In the genomic region with DNA sequence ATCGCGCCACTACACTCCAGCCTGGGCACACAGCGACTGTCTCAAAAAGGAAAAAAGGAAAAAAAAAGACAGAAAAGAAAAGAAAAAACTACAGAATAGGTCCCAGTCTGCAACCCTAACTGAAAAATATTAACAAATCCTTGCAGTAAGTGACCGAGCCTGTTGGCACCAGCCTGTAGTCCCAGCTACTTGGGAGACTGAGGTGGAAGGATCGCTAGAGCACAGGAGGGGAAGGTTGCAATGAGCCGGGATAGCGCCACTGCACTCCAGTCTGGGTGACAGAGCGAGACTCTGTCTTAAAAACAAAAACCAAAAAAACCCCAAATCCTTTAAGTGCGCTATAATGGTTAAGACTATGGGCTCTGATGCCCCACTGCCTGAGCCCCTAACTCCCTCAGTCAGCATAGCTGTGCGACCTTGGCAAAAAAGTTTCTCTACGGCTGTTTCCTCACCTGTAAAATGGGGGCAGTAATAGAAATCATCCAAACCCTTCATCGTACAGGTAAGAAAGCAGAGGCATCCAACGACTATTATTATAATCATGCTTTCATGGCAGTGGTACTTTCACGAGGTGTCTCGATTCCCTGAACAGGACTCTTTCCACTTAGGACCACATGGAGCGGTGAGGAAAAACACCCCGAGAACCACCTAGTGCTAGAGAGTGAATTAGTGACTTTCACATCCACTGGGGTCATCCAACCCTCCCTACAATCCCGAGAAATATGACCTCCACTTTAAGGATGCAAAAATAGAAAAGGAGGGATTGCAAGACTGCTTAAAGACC, we compare ENCODE assay signal across 8 cellular contexts. TPM values are rescaled to one million over a fixed set of nuclear protein-coding genes. Genes with fewer than 3 reads are reported as not detected.
DNase-seq lines count a peak whose midpoint lies in the region; ATAC-seq and TF ChIP-seq lines count a peak whose summit lies in the region.

No MANE protein-coding gene starts in this region.

- H3K4me3 ChIP-seq in CD8-positive, alpha-beta T cell (ENCODE audit: low read depth, low read length) = peak overlapping the region; percentile 74

- peak in 1 of 7 experiments; percentile 11 for DNase-seq in CD8-positive, alpha-beta T cell
- DNase-seq in activated T-helper 1 cell treated with anti-CD3 and anti-CD28 coated beads, Interleukin-12 subunit alpha, Interleukin-12 subunit beta, Interleukin-2, Interleukin-4 antibody, amounts not matched to agents 30 ng/mL and 10 ng/mL and 1 ng/mL, durations not matched to agents 14 hours and 24 hours and 36 hours (ENCODE audit: low spot score) = no peak
- DNase-seq in left ventricle myocardium superior = no peak
- no peak for DNase-seq in sciatic nerve (ENCODE audit: low spot score)
- no peak for DNase-seq in NCI-H1048 (lab: John Stamatoyannopoulos, UW)
- no peak for DNase-seq in amniotic stem cell (lab: John Stamatoyannopoulos, UW)
- DNase-seq in hepatic stellate cell (ENCODE audit: low spot score) = no peak

- peaks cover 20% of the 10 kb centered on the region for H3K4me1 ChIP-seq in CD8-positive, alpha-beta T cell (ENCODE audit: insufficient read depth, low read length)

- H3K4me3 Mint-ChIP-seq in CD8-positive, alpha-beta T cell = peak overlapping the region; percentile 99
- peak overlapping the region; percentile 98 for H3K4me3 Mint-ChIP-seq in activated T-helper 1 cell treated with anti-CD3 and anti-CD28 coated beads, Interleukin-12 subunit alpha, Interleukin-12 subunit beta, Interleukin-2, Interleukin-4 antibody, amounts not matched to agents 30 ng/mL and 10 ng/mL and 1 ng/mL, durations not matched to agents 14 hours and 24 hours and 36 hours

- H3K36me3 Mint-ChIP-seq in CD8-positive, alpha-beta T cell = peaks cover 22% of the 10 kb centered on the region
- H3K36me3 Mint-ChIP-seq in activated T-helper 1 cell treated with anti-CD3 and anti-CD28 coated beads, Interleukin-12 subunit alpha, Interleukin-12 subunit beta, Interleukin-2, Interleukin-4 antibody, amounts not matched to agents 30 ng/mL and 10 ng/mL and 1 ng/mL, durations not matched to agents 14 hours and 24 hours and 36 hours (ENCODE audit: low read depth) = peaks cover 17% of the 10 kb centered on the region

- peak; percentile 2 for ATAC-seq in CD8-positive, alpha-beta T cell
- ATAC-seq in HG03025 (IDR thresholded peaks at IDR 0.05; ENCODE audit: low FRiP score, unreplicated experiment) (peak; percentile 17), left ventricle myocardium superior (peak; percentile 63), sciatic nerve (peak; percentile 60)

- no peaks in the 10 kb centered on the region for H3K9me3 Mint-ChIP-seq in CD8-positive, alpha-beta T cell
- no peaks in the 10 kb centered on the region for H3K9me3 Mint-ChIP-seq in activated T-helper 1 cell treated with anti-CD3 and anti-CD28 coated beads, Interleukin-12 subunit alpha, Interleukin-12 subunit beta, Interleukin-2, Interleukin-4 antibody, amounts not matched to agents 30 ng/mL and 10 ng/mL and 1 ng/mL, durations not matched to agents 14 hours and 24 hours and 36 hours

- H3K27ac ChIP-seq in CD8-positive, alpha-beta T cell (ENCODE audit: low read depth, low read length) = peak overlapping the region; percentile 85

- CTCF ChIA-PET in CD8-positive, alpha-beta T cell (lab: Charles Lee) = no interaction called here

- no peak for TF ChIP-seq CTCF in CD8-positive, alpha-beta T cell (IDR thresholded peaks at IDR 0.05)

- no peaks in the 10 kb centered on the region for H3K9me3 ChIP-seq in CD8-positive, alpha-beta T cell (ENCODE audit: low read length)

- peaks cover 41% of the 10 kb centered on the region for H3K4me1 Mint-ChIP-seq in CD8-positive, alpha-beta T cell (ENCODE audit: low read depth)
- H3K4me1 Mint-ChIP-seq in activated T-helper 1 cell treated with anti-CD3 and anti-CD28 coated beads, Interleukin-12 subunit alpha, Interleukin-12 subunit beta, Interleukin-2, Interleukin-4 antibody, amounts not matched to agents 30 ng/mL and 10 ng/mL and 1 ng/mL, durations not matched to agents 14 hours and 24 hours and 36 hours (ENCODE audit: low read depth) = peaks cover 44% of the 10 kb centered on the region

- POLR2A ChIA-PET in CD8-positive, alpha-beta T cell (lab: Charles Lee) = no interaction called here

- H3K27me3 Mint-ChIP-seq in CD8-positive, alpha-beta T cell (ENCODE audit: low read depth) = no peaks in the 10 kb centered on the region
- peaks cover 14% of the 10 kb centered on the region for H3K27me3 Mint-ChIP-seq in activated T-helper 1 cell treated with anti-CD3 and anti-CD28 coated beads, Interleukin-12 subunit alpha, Interleukin-12 subunit beta, Interleukin-2, Interleukin-4 antibody, amounts not matched to agents 30 ng/mL and 10 ng/mL and 1 ng/mL, durations not matched to agents 14 hours and 24 hours and 36 hours (ENCODE audit: insufficient read depth)

- H3K27me3 ChIP-seq in CD8-positive, alpha-beta T cell (ENCODE audit: insufficient read depth, low read length) = no peaks in the 10 kb centered on the region

- no peaks in the 10 kb centered on the region for H3K36me3 ChIP-seq in CD8-positive, alpha-beta T cell (ENCODE audit: insufficient read depth, low read length)

- H3K27ac Mint-ChIP-seq in CD8-positive, alpha-beta T cell = peak overlapping the region; percentile 99
- peak overlapping the region; percentile 93 for H3K27ac Mint-ChIP-seq in activated T-helper 1 cell treated with anti-CD3 and anti-CD28 coated beads, Interleukin-12 subunit alpha, Interleukin-12 subunit beta, Interleukin-2, Interleukin-4 antibody, amounts not matched to agents 30 ng/mL and 10 ng/mL and 1 ng/mL, durations not matched to agents 14 hours and 24 hours and 36 hours

- intact Hi-C loops in CD8-positive, alpha-beta T cell (cut with DNase I, micrococcal nuclease) = loop anchor here (1.0 to 10.0 kb wide), 15 partner anchors 32 to 1751 kb away; partner anchors contain the start of genes KLHL7 (in 2 of the 2), NUP42 (in 2 of the 2), CCDC126 (in 1 of the 2) and CDCA7L (in 1 of the 2)
- intact Hi-C loops in activated T-helper 1 cell treated with anti-CD3 and anti-CD28 coated beads, Interleukin-12 subunit alpha, Interleukin-12 subunit beta, Interleukin-2, Interleukin-4 antibody, amounts not matched to agents 30 ng/mL and 10 ng/mL and 1 ng/mL, durations not matched to agents 14 hours and 24 hours and 36 hours (cut with micrococcal nuclease) = loop anchor here (1.0 to 10.0 kb wide), 8 partner anchors 32 to 885 kb away; partner anchors contain the start of genes HYCC1, IGF2BP3 and KLHL7
- intact Hi-C loops in left ventricle myocardium superior (cut with micrococcal nuclease) = loop anchor here (10.0 kb wide), 1 partner anchor 233 kb away; no protein-coding TSS in a partner anchor
- intact Hi-C loops in sciatic nerve (cut with DNase I) = no loop called here

RNA-seq across cellular contexts. Expression of gene TOMM7, which starts 0.8 kb away (rescaled TPM):
- 100 to 1,000 TPM; 595 to 610 TPM for total RNA-seq in CD8-positive, alpha-beta T cell
- total RNA-seq in activated T-helper 1 cell treated with anti-CD3 and anti-CD28 coated beads, Interleukin-12 subunit alpha, Interleukin-12 subunit beta, Interleukin-2, Interleukin-4 antibody, amounts not matched to agents 30 ng/mL and 10 ng/mL and 1 ng/mL, durations not matched to agents 14 hours and 24 hours and 36 hours = 187 and 225 TPM in 2 replicates
- total RNA-seq in left ventricle myocardium superior (563 TPM), sciatic nerve (322 TPM)

Comparison
In these comparisons a context has a peak if more than half of its experiments do, and no peak if none do; other contexts are left out.
1. ATAC-seq: peak in every context shown above with its lines; median percentile 63 in left ventricle myocardium superior; 60 in sciatic nerve; 17 in HG03025; 2 in CD8-positive, alpha-beta T cell.